ENCODE assay signal across 13 cellular contexts in genomic region chr7:1691601-1692499, GRCh38. TPM values are rescaled to one million over a fixed set of nuclear protein-coding genes. Genes with fewer than 3 reads are reported as not detected.
DNase-seq lines count a peak whose midpoint lies in the region; ATAC-seq and TF ChIP-seq lines count a peak whose summit lies in the region.
"Had no signal": no experiment of that assay in that cellular context is flagged by ENCODE, and none has a peak within 500 bp of the region (broad histone marks: within the 10 kb centered on the region; RNA-seq: fewer than 3 reads in every experiment).

No MANE protein-coding gene starts in this region.

- peaks cover 10% of the 10 kb centered on the region for H3K9me3 Mint-ChIP-seq in activated naive CD8-positive, alpha-beta T cell treated with anti-CD3 and anti-CD28 coated beads, Interleukin-2, amount 50 U/mL, for 24 hours
- H3K9me3 Mint-ChIP-seq in stimulated activated naive B cell treated with anti-CD40 and anti-IgM and Interleukin-4, amounts not matched to agents 10 μg/mL and 1 μg/mL and 100 μg/mL, for 72 hours = peaks cover 5 to 12% of the 10 kb centered on the region in 2 donors
- H3K9me3 Mint-ChIP-seq in osteocyte (ENCODE audit: unreplicated experiment) = no peaks in the 10 kb centered on the region

- no peaks in the 10 kb centered on the region for H3K27me3 ChIP-seq in heart right ventricle
- no peaks in the 10 kb centered on the region for H3K27me3 ChIP-seq in prostate gland (replicated peaks; ENCODE audit: insufficient read depth)

- peaks cover 0 to 29% (median 19%) of the 10 kb centered on the region in 9 donors for H3K4me1 ChIP-seq in heart right ventricle
- H3K4me1 ChIP-seq in prostate gland (replicated peaks) = no peaks in the 10 kb centered on the region
- H3K4me1 ChIP-seq: HAP-1, transverse colon had no signal

- no peaks in the 10 kb centered on the region for H3K4me1 Mint-ChIP-seq in activated naive CD8-positive, alpha-beta T cell treated with anti-CD3 and anti-CD28 coated beads, Interleukin-2, amount 50 U/mL, for 24 hours
- no peaks in the 10 kb centered on the region for H3K4me1 Mint-ChIP-seq in stimulated activated naive B cell treated with anti-CD40 and anti-IgM and Interleukin-4, amounts not matched to agents 10 μg/mL and 1 μg/mL and 100 μg/mL, for 72 hours
- H3K4me1 Mint-ChIP-seq in osteocyte (ENCODE audit: unreplicated experiment) = no peaks in the 10 kb centered on the region

- in situ Hi-C loops in GM13976 (cut with MboI; ENCODE audit: low sequenced_read_pairs, unreplicated experiment) = no loop called here

- H3K27ac Mint-ChIP-seq in activated naive CD8-positive, alpha-beta T cell treated with anti-CD3 and anti-CD28 coated beads, Interleukin-2, amount 50 U/mL, for 24 hours = no peak overlapping the region
- no peak overlapping the region for H3K27ac Mint-ChIP-seq in stimulated activated naive B cell treated with anti-CD40 and anti-IgM and Interleukin-4, amounts not matched to agents 10 μg/mL and 1 μg/mL and 100 μg/mL, for 72 hours
- H3K27ac Mint-ChIP-seq in osteocyte (ENCODE audit: unreplicated experiment) = no peak overlapping the region

- H3K4me3 Mint-ChIP-seq in activated naive CD8-positive, alpha-beta T cell treated with anti-CD3 and anti-CD28 coated beads, Interleukin-2, amount 50 U/mL, for 24 hours = no peak overlapping the region
- no peak overlapping the region for H3K4me3 Mint-ChIP-seq in stimulated activated naive B cell treated with anti-CD40 and anti-IgM and Interleukin-4, amounts not matched to agents 10 μg/mL and 1 μg/mL and 100 μg/mL, for 72 hours
- no peak overlapping the region for H3K4me3 Mint-ChIP-seq in osteocyte (ENCODE audit: unreplicated experiment)

- no peaks in the 10 kb centered on the region for H3K36me3 Mint-ChIP-seq in activated naive CD8-positive, alpha-beta T cell treated with anti-CD3 and anti-CD28 coated beads, Interleukin-2, amount 50 U/mL, for 24 hours (ENCODE audit: low read depth)
- no peaks in the 10 kb centered on the region for H3K36me3 Mint-ChIP-seq in stimulated activated naive B cell treated with anti-CD40 and anti-IgM and Interleukin-4, amounts not matched to agents 10 μg/mL and 1 μg/mL and 100 μg/mL, for 72 hours
- no peaks in the 10 kb centered on the region for H3K36me3 Mint-ChIP-seq in osteocyte (ENCODE audit: unreplicated experiment)

- peak; percentile 9 for DNase-seq in GM13976 (ENCODE audit: low spot score)
- no peak for DNase-seq in activated naive CD8-positive, alpha-beta T cell treated with anti-CD3 and anti-CD28 coated beads, Interleukin-2, amount 50 U/mL, for 24 hours
- DNase-seq in heart right ventricle = peak; percentile 50 to 66
- peak; percentile 59 for DNase-seq in prostate gland (ENCODE audit: low spot score)
- DNase-seq in NK-92 treated with Interleukin-12 subunit alpha and Interleukin-12 subunit beta, amount 100 ng/mL, for 24 hours (lab: John Stamatoyannopoulos, UW) = no peak
- no peak for DNase-seq in dermis blood vessel endothelial cell
- no peak for DNase-seq in stimulated activated naive B cell treated with anti-CD40 and anti-IgM and Interleukin-4, amounts not matched to agents 10 μg/mL and 1 μg/mL and 100 μg/mL, for 72 hours
- no peak for DNase-seq in osteocyte (ENCODE audit: extremely low spot score, unreplicated experiment)
- DNase-seq: Calu3; stimulated activated CD4-positive, alpha-beta T cell treated with anti-CD3 and anti-CD28 coated beads, Interleukin-4, amount 100 ng/mL, for 1 hour; SW 1271; transverse colon had no signal

- H3K9me3 ChIP-seq in heart right ventricle (peaks cover 0 to 9% (median 0%) of the 10 kb centered on the region in 11 donors), prostate gland (no peaks in the 10 kb centered on the region)
- H3K9me3 ChIP-seq: HAP-1, transverse colon had no signal

- H3K4me3 ChIP-seq in heart right ventricle = no peak overlapping the region
- H3K4me3 ChIP-seq in prostate gland = no peak overlapping the region
- H3K4me3 ChIP-seq: HAP-1, transverse colon had no signal

- H3K27me3 Mint-ChIP-seq in activated naive CD8-positive, alpha-beta T cell treated with anti-CD3 and anti-CD28 coated beads, Interleukin-2, amount 50 U/mL, for 24 hours = peaks cover 6% of the 10 kb centered on the region
- H3K27me3 Mint-ChIP-seq in stimulated activated naive B cell treated with anti-CD40 and anti-IgM and Interleukin-4, amounts not matched to agents 10 μg/mL and 1 μg/mL and 100 μg/mL, for 72 hours = peaks cover 34 to 41% of the 10 kb centered on the region in 2 donors
- H3K27me3 Mint-ChIP-seq in osteocyte (ENCODE audit: unreplicated experiment) = peaks cover 8% of the 10 kb centered on the region

- whole genome bisulfite sequencing in heart right ventricle, 2 donors = 56 to 60% methylated on average over 27 of the region's 27 CpGs
- 44% methylated on average over 27 of the region's 27 CpGs for WGBS in prostate gland

- peaks cover 0 to 19% (median 0%) of the 10 kb centered on the region in 9 donors for H3K36me3 ChIP-seq in heart right ventricle
- no peaks in the 10 kb centered on the region for H3K36me3 ChIP-seq in prostate gland
- H3K36me3 ChIP-seq: HAP-1, transverse colon had no signal

- TF ChIP-seq CTCF in GM13976 (IDR thresholded peaks at IDR 0.05; ENCODE audit: borderline replicate concordance, control extremely low read depth, extremely low read depth, insufficient read depth, missing control alignments) = no peak
- no peak for TF ChIP-seq CTCF in heart right ventricle (IDR thresholded peaks at IDR 0.05)
- no peak for TF ChIP-seq CTCF in prostate gland (IDR thresholded peaks at IDR 0.05)
- no peak for TF ChIP-seq CTCF in osteocyte (IDR thresholded peaks at IDR 0.05)

- peak; percentile 7 for ATAC-seq in activated naive CD8-positive, alpha-beta T cell treated with anti-CD3 and anti-CD28 coated beads, Interleukin-2, amount 50 U/mL, for 24 hours
- ATAC-seq in heart right ventricle = peak; percentile 77 to 91 (median 85)
- ATAC-seq in stimulated activated naive B cell treated with anti-CD40 and anti-IgM and Interleukin-4, amounts not matched to agents 10 μg/mL and 1 μg/mL and 100 μg/mL, for 72 hours (replicated peaks) = no peak

- intact Hi-C loops in heart right ventricle (cut with DNase I) (no loop called here), prostate gland (cut with DNase I) (no loop called here)

- H3K27ac ChIP-seq in heart right ventricle = peak overlapping the region in 9 of 10 donors; percentile 39 to 82 (median 70)
- no peak overlapping the region for H3K27ac ChIP-seq in prostate gland

- no peak for TF ChIP-seq POLR2A in prostate gland (IDR thresholded peaks at IDR 0.05)

RNA-seq across cellular contexts. Expression of gene ELFN1, which starts 21.8 kb away (rescaled TPM):
- total RNA-seq in heart right ventricle (1 to 10 TPM; 3.4 to 9.5 (median 6.4) TPM), prostate gland (1 to 10 TPM; 2.0 to 3.0 TPM), dermis blood vessel endothelial cell (0.56 and 1.2 TPM in 2 replicates), osteocyte (0.62 and 0.73 TPM in 2 replicates)
- polyA plus RNA-seq in heart right ventricle = 1 to 10 TPM; 3.0 to 5.7 TPM
- total RNA-seq: Calu3 had no signal

Comparison
In these comparisons a context has a peak if more than half of its experiments do, and no peak if none do; other contexts are left out.
1. DNase-seq: peak in GM13976 (single experiment), heart right ventricle (2 of 2) and prostate gland (single experiment); none in activated naive CD8-positive, alpha-beta T cell treated with anti-CD3 and anti-CD28 coated beads, Interleukin-2, amount 50 U/mL, for 24 hours (single experiment), NK-92 treated with Interleukin-12 subunit alpha and Interleukin-12 subunit beta, amount 100 ng/mL, for 24 hours (single experiment), dermis blood vessel endothelial cell (single experiment), stimulated activated naive B cell treated with anti-CD40 and anti-IgM and Interleukin-4, amounts not matched to agents 10 μg/mL and 1 μg/mL and 100 μg/mL, for 72 hours (single experiment) and osteocyte (single experiment).
2. ATAC-seq: peak in activated naive CD8-positive, alpha-beta T cell treated with anti-CD3 and anti-CD28 coated beads, Interleukin-2, amount 50 U/mL, for 24 hours (single experiment) and heart right ventricle (8 of 8); none in stimulated activated naive B cell treated with anti-CD40 and anti-IgM and Interleukin-4, amounts not matched to agents 10 μg/mL and 1 μg/mL and 100 μg/mL, for 72 hours (0 of 2).
3. H3K27ac ChIP-seq: peak in heart right ventricle (9 of 10); none in prostate gland (0 of 2).